In the genomic region with DNA sequence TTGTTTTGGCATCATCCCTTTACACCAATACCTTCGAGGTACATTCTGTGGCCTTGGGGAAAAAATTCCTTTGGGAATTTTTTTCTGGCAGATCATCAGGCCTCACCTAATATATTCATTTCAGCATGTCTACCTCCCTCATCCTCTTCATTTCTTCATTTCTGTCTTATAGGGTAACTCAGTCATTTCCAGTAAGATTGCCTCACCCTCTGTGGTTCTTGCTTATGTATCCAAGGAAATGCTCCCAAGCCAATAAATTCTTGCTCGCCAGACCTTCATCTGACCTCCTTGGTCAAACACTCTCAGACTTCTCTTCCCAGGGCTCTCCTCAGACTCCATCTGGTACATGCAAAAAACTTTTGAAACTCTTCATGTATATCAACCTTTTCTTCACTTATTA, we compare ENCODE assay signal across 20 cellular contexts.
A peak's percentile ranks its signal among the peaks of the same experiment; 100 is the strongest.
DNase-seq lines count a peak whose midpoint lies in the region; ATAC-seq and TF ChIP-seq lines count a peak whose summit lies in the region.
"Had no signal": no experiment of that assay in that cellular context is flagged by ENCODE, and none has a peak within 500 bp of the region (broad histone marks: within the 10 kb centered on the region; RNA-seq: fewer than 3 reads in every experiment).

No MANE protein-coding gene starts in this region.

- 81 to 86% methylated on average over 2 of the region's 2 CpGs for WGBS in lung, 2 donors

- no peaks in the 10 kb centered on the region for H3K4me1 ChIP-seq in lung (ENCODE audit: control insufficient read depth in 2 of 2, insufficient read depth in 2 of 2, low read length in 2 of 2)
- H3K4me1 ChIP-seq: neural progenitor cell had no signal

- H3K4me3 ChIP-seq in cardiac fibroblast (replicated peaks in 1 of 2; ENCODE audit: low read depth in 2 of 2, low read length in 2 of 2) (no peak overlapping the region), lung (no peak overlapping the region)
- H3K4me3 ChIP-seq: GM23338, K562, neural progenitor cell had no signal

- H3K27ac ChIP-seq in lung (ENCODE audit: low read depth in 1 of 2, low read length in 1 of 2) = no peak overlapping the region
- H3K27ac ChIP-seq: neural progenitor cell had no signal

- H3K27me3 ChIP-seq in lung (ENCODE audit: control insufficient read depth, insufficient read depth) = no peaks in the 10 kb centered on the region
- H3K27me3 ChIP-seq: neural progenitor cell had no signal

- ATAC-seq in lung (ENCODE audit: insufficient read depth, low FRiP score) (peak; percentile 32), GM19397 (IDR thresholded peaks at IDR 0.05; ENCODE audit: unreplicated experiment) (no peak)
- ATAC-seq: GM23338, K562 had no signal

- no peaks in the 10 kb centered on the region for H3K9me3 ChIP-seq in lung (ENCODE audit: control insufficient read depth in 2 of 2, insufficient read depth in 1 of 2, low read length in 1 of 2)

- DNase-seq in AG08396 (ENCODE audit: low spot score) (peak; percentile 34), HT1080 (ENCODE audit: low read depth) (peak; percentile 52), cardiac fibroblast (ENCODE audit: low read depth in 2 of 2) (peak; percentile 82 to 83), lung (ENCODE audit: low spot score) (no peak), NCI-H1694 (lab: John Stamatoyannopoulos, UW) (no peak), hippocampal formation (lab: John Stamatoyannopoulos, UW) (no peak), NCI-H1694 treated with DMSO at 0.1 percent for 48 hours (lab: John Stamatoyannopoulos, UW) (no peak)
- DNase-seq: activated CD4-positive, alpha-beta T cell treated with anti-CD3 and anti-CD28 coated beads, Interleukin-2, amount 10 ng/mL, durations not matched to agents 24 days and 14 days; activated CD8-positive, alpha-beta memory T cell treated with anti-CD3 and anti-CD28 coated beads, Interleukin-2, amount 50 U/mL, for 48 hours; activated gamma-delta T cell treated with Interleukin-2 at 50 U/mL for 16 hours; anterior cingulate cortex; dermis blood vessel endothelial cell; erythroblast; left cardiac atrium; NCI-H1048; NCI-H69 had no signal

- H3K36me3 ChIP-seq in lung (ENCODE audit: control insufficient read depth in 2 of 2, insufficient read depth in 2 of 2, low read length in 2 of 2) = no peaks in the 10 kb centered on the region
- H3K36me3 ChIP-seq: neural progenitor cell had no signal

- TF ChIP-seq CTCF in cardiac fibroblast (IDR thresholded peaks at IDR 0.05; ENCODE audit: low read depth, low read length) (no peak), lung (IDR thresholded peaks at IDR 0.05; ENCODE audit: control extremely low read depth, extremely low read depth) (no peak)

Comparison
In these comparisons a context has a peak if more than half of its experiments do, and no peak if none do; other contexts are left out.
1. DNase-seq: peak in AG08396 (single experiment), HT1080 (single experiment) and cardiac fibroblast (2 of 2); none in lung (single experiment), NCI-H1694 (single experiment), hippocampal formation (0 of 2) and NCI-H1694 treated with DMSO at 0.1 percent for 48 hours (single experiment).